In the genomic region with DNA sequence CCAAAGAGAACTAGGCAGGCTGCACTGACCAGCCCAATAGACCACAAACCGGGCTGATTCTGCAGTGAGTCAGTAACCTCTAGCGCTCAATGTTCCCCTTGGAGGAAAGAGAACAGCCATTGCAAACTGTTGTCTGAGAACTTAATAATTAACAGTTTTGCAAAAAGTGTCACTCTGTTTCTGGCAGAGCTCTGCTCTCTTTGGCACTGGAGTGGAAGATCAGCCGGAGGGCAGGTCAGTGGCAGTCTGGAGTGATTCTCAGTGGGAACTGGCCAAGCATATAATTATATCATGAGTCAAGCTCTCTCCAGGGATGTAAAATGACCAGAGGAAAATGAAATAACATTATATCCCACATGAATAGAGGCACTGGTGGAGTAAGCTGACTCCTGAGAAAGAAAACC, we compare ENCODE assay signal across 12 cellular contexts.
A peak's percentile ranks its signal among the peaks of the same experiment; 100 is the strongest.
DNase-seq lines count a peak whose midpoint lies in the region; ATAC-seq and TF ChIP-seq lines count a peak whose summit lies in the region.
"Had no signal": no experiment of that assay in that cellular context is flagged by ENCODE, and none has a peak within 500 bp of the region (broad histone marks: within the 10 kb centered on the region; RNA-seq: fewer than 3 reads in every experiment).

No MANE protein-coding gene starts in this region.

- H3K36me3 ChIP-seq in lower lobe of right lung (no peaks in the 10 kb centered on the region), MM.1S (replicated peaks; ENCODE audit: insufficient read depth, low read length) (no peaks in the 10 kb centered on the region)

- in situ Hi-C loops in ACHN (cut with HindIII; ENCODE audit: low pct_ligation_motif_present, low pct_unique_long_range_greater_than_20kb, low sequenced_read_pairs): no loop called here

- H3K27ac ChIP-seq in lower lobe of right lung (no peak overlapping the region), MM.1S (ENCODE audit: low read length) (no peak overlapping the region)
- H3K27ac ChIP-seq: epithelial cell of prostate, SK-N-MC had no signal

- no peak overlapping the region for H3K27ac Mint-ChIP-seq in activated CD4-positive, alpha-beta memory T cell treated with anti-CD3 and anti-CD28 coated beads for 36 hours
- H3K27ac Mint-ChIP-seq: activated T-cell treated with anti-CD3 and anti-CD28 coated beads, Interleukin-2, amount 50 U/mL, for 24 hours; CD4-positive, alpha-beta T cell had no signal

- DNase-seq in ACHN (peak; percentile 98), M059J (ENCODE audit: low read depth) (peak; percentile 99), choroid plexus epithelial cell (ENCODE audit: low read depth) (peak; percentile 57), lower lobe of right lung (no peak), MM.1S (no peak), globus pallidus (ENCODE audit: low spot score) (no peak)
- DNase-seq in activated CD4-positive, alpha-beta memory T cell treated with anti-CD3 and anti-CD28 coated beads for 36 hours: no peak
- DNase-seq: activated T-cell treated with anti-CD3 and anti-CD28 coated beads, Interleukin-2, amount 50 U/mL, for 24 hours; CD4-positive, alpha-beta T cell had no signal

- H3K27me3 ChIP-seq in lower lobe of right lung (ENCODE audit: low read depth) (no peaks in the 10 kb centered on the region), MM.1S (replicated peaks; ENCODE audit: insufficient read depth, low read length) (no peaks in the 10 kb centered on the region)

- no peaks in the 10 kb centered on the region for H3K4me1 Mint-ChIP-seq in activated CD4-positive, alpha-beta memory T cell treated with anti-CD3 and anti-CD28 coated beads for 36 hours (ENCODE audit: low read depth)

- H3K9me3 ChIP-seq in lower lobe of right lung (no peaks in the 10 kb centered on the region), MM.1S (replicated peaks; ENCODE audit: insufficient read depth, low read length) (no peaks in the 10 kb centered on the region)

- ATAC-seq in lower lobe of right lung: peak; percentile 39 to 54
- ATAC-seq in HG03457 (IDR thresholded peaks at IDR 0.05; ENCODE audit: unreplicated experiment): no peak

- peaks cover 1% of the 10 kb centered on the region for H3K27me3 Mint-ChIP-seq in activated CD4-positive, alpha-beta memory T cell treated with anti-CD3 and anti-CD28 coated beads for 36 hours
- H3K27me3 Mint-ChIP-seq: CD4-positive, alpha-beta T cell had no signal

- intact Hi-C loops in lower lobe of right lung (cut with DNase I): no loop called here
- intact Hi-C loops in activated CD4-positive, alpha-beta memory T cell treated with anti-CD3 and anti-CD28 coated beads for 36 hours (cut with micrococcal nuclease): no loop called here

- H3K9me2 ChIP-seq in MM.1S (replicated peaks; ENCODE audit: insufficient read depth, low read length): no peaks in the 10 kb centered on the region

- H3F3A ChIP-seq in MM.1S (ENCODE audit: insufficient read depth, low read length): no peaks in the 10 kb centered on the region

- no peak overlapping the region for H2AFZ ChIP-seq in MM.1S (ENCODE audit: low read length)

- no peaks in the 10 kb centered on the region for H3K79me2 ChIP-seq in MM.1S (ENCODE audit: low read length)

- H3K9ac ChIP-seq in MM.1S (ENCODE audit: low read length): no peak overlapping the region

- H3K9me3 Mint-ChIP-seq in activated CD4-positive, alpha-beta memory T cell treated with anti-CD3 and anti-CD28 coated beads for 36 hours: peaks cover 4% of the 10 kb centered on the region
- H3K9me3 Mint-ChIP-seq: activated T-cell treated with anti-CD3 and anti-CD28 coated beads, Interleukin-2, amount 50 U/mL, for 24 hours had no signal

- POLR2A ChIA-PET in activated CD4-positive, alpha-beta memory T cell treated with anti-CD3 and anti-CD28 coated beads for 36 hours (lab: Charles Lee): no interaction called here

- peaks cover 6% of the 10 kb centered on the region for H3K4me1 ChIP-seq in lower lobe of right lung
- H3K4me1 ChIP-seq in MM.1S (ENCODE audit: low read length): no peaks in the 10 kb centered on the region

- CTCF ChIA-PET in activated CD4-positive, alpha-beta memory T cell treated with anti-CD3 and anti-CD28 coated beads for 36 hours (lab: Charles Lee): no interaction called here

- no peak overlapping the region for H3K4me3 ChIP-seq in choroid plexus epithelial cell (ENCODE audit: low read depth, low read length)
- no peak overlapping the region for H3K4me3 ChIP-seq in lower lobe of right lung
- no peak overlapping the region for H3K4me3 ChIP-seq in MM.1S (ENCODE audit: low read length)
- H3K4me3 ChIP-seq: SK-N-MC had no signal

- no peaks in the 10 kb centered on the region for H4K20me1 ChIP-seq in MM.1S (ENCODE audit: insufficient read depth, low read length)

- no peaks in the 10 kb centered on the region for H3K36me3 Mint-ChIP-seq in activated CD4-positive, alpha-beta memory T cell treated with anti-CD3 and anti-CD28 coated beads for 36 hours

- TF ChIP-seq CTCF in choroid plexus epithelial cell (conservative IDR thresholded peaks at IDR 0.05; ENCODE audit: low read depth, low read length) (no peak), lower lobe of right lung (IDR thresholded peaks at IDR 0.05) (no peak), MM.1S (IDR thresholded peaks at IDR 0.05; ENCODE audit: low read length) (no peak)

- H3K4me2 ChIP-seq in MM.1S (ENCODE audit: low read depth, low read length): no peak overlapping the region

- no peak overlapping the region for H3K4me3 Mint-ChIP-seq in activated CD4-positive, alpha-beta memory T cell treated with anti-CD3 and anti-CD28 coated beads for 36 hours
- H3K4me3 Mint-ChIP-seq: activated T-cell treated with anti-CD3 and anti-CD28 coated beads, Interleukin-2, amount 50 U/mL, for 24 hours; CD4-positive, alpha-beta T cell had no signal

Comparison
In these comparisons a context has a peak if more than half of its experiments do, and no peak if none do; other contexts are left out.
1. DNase-seq: peak in ACHN (single experiment), M059J (single experiment) and choroid plexus epithelial cell (single experiment); none in lower lobe of right lung (single experiment), MM.1S (single experiment), activated CD4-positive, alpha-beta memory T cell treated with anti-CD3 and anti-CD28 coated beads for 36 hours (single experiment) and globus pallidus (single experiment).